In the genomic region with DNA sequence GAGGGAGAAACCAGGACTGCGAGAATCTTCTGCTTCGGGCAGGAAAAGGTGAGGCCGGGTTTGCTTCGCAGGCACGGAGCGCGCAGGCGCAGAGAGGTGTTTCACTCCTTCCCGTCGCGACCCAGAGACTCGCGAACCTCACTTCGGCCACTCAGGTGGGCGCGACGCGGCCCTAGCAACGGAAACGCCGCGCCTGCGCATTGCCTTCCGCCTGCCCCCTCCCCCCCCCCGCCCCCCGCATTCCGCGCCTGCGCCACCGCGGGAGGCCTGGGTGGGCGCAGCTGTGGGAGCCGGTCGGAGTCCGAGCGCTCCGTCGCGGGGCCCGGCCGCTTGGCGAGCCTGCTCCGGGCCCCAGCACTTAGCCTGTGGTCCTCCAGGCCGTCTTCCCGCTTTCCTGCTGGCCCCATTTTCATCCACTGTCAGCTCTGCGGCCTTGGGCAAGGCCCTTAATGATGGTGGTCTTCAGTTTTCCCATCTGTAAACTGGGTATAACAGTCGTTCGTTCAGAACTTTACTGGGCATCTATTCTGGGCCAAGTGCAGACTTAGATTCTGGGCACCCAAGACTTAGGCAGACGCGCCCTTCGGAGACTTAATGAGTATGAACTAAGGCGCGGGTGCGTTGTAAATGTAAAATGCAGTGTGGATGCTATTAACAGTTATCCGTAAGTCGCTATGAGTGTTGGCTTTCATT, we compare ENCODE assay signal across 8 cellular contexts.
DNase-seq lines count a peak whose midpoint lies in the region; ATAC-seq, FAIRE-seq and TF ChIP-seq lines count a peak whose summit lies in the region.

No MANE protein-coding gene starts in this region.

- TF ChIP-seq POLR2A in GM12891 (IDR thresholded peaks at IDR 0.05; ENCODE audit: low read depth, low read length), result no peak
- TF ChIP-seq POLR2A in endothelial cell of umbilical vein (IDR thresholded peaks at IDR 0.05; ENCODE audit: low read depth, low read length), result no peak

- no peak overlapping the region for H3K27ac Mint-ChIP-seq in activated CD8-positive, alpha-beta memory T cell treated with anti-CD3 and anti-CD28 coated beads, Interleukin-2, amount 10 ng/mL, durations not matched to agents 7 days and 5 days

- H3K9me1 ChIP-seq in endothelial cell of umbilical vein (replicated peaks; ENCODE audit: control insufficient read depth, extremely low read depth, insufficient read depth, low read length), result no peaks in the 10 kb centered on the region

- H3K4me2 ChIP-seq in endothelial cell of umbilical vein (ENCODE audit: insufficient read depth, low read length), result peak overlapping the region; percentile 85

- H3K36me3 ChIP-seq in endothelial cell of umbilical vein (ENCODE audit: control insufficient read depth in 2 of 2, extremely low read depth in 1 of 2, insufficient read depth in 2 of 2, low read length in 2 of 2) (no peaks in the 10 kb centered on the region), muscle layer of duodenum (ENCODE audit: control insufficient read depth in 1 of 2, insufficient read depth in 2 of 2, low read length in 2 of 2) (no peaks in the 10 kb centered on the region)

- H4K20me1 ChIP-seq in endothelial cell of umbilical vein (replicated peaks; ENCODE audit: control insufficient read depth, extremely low read depth, insufficient read depth, low read length), result no peaks in the 10 kb centered on the region

- peaks cover 22% of the 10 kb centered on the region for H3K4me1 ChIP-seq in endothelial cell of umbilical vein (ENCODE audit: control insufficient read depth, extremely low read depth, insufficient read depth, low read length)
- no peaks in the 10 kb centered on the region for H3K4me1 ChIP-seq in muscle layer of duodenum (ENCODE audit: control insufficient read depth in 1 of 2, insufficient read depth in 2 of 2, low read length in 2 of 2)

- peak overlapping the region; percentile 96 for H2AFZ ChIP-seq in endothelial cell of umbilical vein (ENCODE audit: low read depth, low read length)

- CTCF ChIA-PET in activated CD8-positive, alpha-beta memory T cell treated with anti-CD3 and anti-CD28 coated beads, Interleukin-2, amount 10 ng/mL, durations not matched to agents 7 days and 5 days (lab: Charles Lee), result interaction anchor here (1.3 kb wide), 1 partner anchor 63 kb away, joined by 4 read pairs; the partner anchor contains the start of gene ACKR3
- CTCF ChIA-PET in endothelial cell of umbilical vein (lab: Charles Lee), result interaction anchor here (0.6 kb wide), 1 partner anchor 70 kb away, joined by 4 read pairs; no protein-coding TSS in a partner anchor

- DNase-seq in GM12891 (ENCODE audit: insufficient read length, low spot score), result peak; percentile 43
- DNase-seq in activated CD8-positive, alpha-beta memory T cell treated with anti-CD3 and anti-CD28 coated beads, Interleukin-2, amount 10 ng/mL, durations not matched to agents 7 days and 5 days, result peak; percentile 68
- peak; percentile 66 for DNase-seq in endothelial cell of umbilical vein (ENCODE audit: low read depth, low spot score)
- peak; percentile 17 to 46 for DNase-seq in stimulated activated CD8-positive, alpha-beta memory T cell treated with anti-CD3 and anti-CD28 coated beads, Interleukin-7, amount 100 ng/mL, for 4 hours (ENCODE audit: low read depth in 2 of 2)
- no peak for DNase-seq in NOMO-1 treated with dmso at 0.1 percent for 144 hours (lab: John Stamatoyannopoulos, UW; ENCODE audit: unreplicated experiment)

- dilution Hi-C loops in endothelial cell of umbilical vein (cut with MboI; ENCODE audit: extremely low pct_ligation_motif_present, low sequenced_read_pairs), result no loop called here

- no peaks in the 10 kb centered on the region for H3K79me2 ChIP-seq in endothelial cell of umbilical vein (ENCODE audit: control insufficient read depth, insufficient read depth, low read length)

- H3K4me3 Mint-ChIP-seq in activated CD8-positive, alpha-beta memory T cell treated with anti-CD3 and anti-CD28 coated beads, Interleukin-2, amount 10 ng/mL, durations not matched to agents 7 days and 5 days, result peak overlapping the region; percentile 49

- no peak overlapping the region for H3K27ac ChIP-seq in endothelial cell of umbilical vein (ENCODE audit: insufficient read depth, low read depth, low read length)
- no peak overlapping the region for H3K27ac ChIP-seq in muscle layer of duodenum (ENCODE audit: low read length)

- BruUV-seq in endothelial cell of umbilical vein (replicated peaks; lab: Mats Ljungman, UMichigan), result TSS peak; percentile 58

- no peak for TF ChIP-seq CTCF in endothelial cell of umbilical vein (IDR thresholded peaks at IDR 0.05; ENCODE audit: extremely low read depth in 1 of 2, insufficient read depth in 1 of 2, low read depth in 1 of 2, low read length in 2 of 2)

- peaks cover 6% of the 10 kb centered on the region for H3K9me3 Mint-ChIP-seq in activated CD8-positive, alpha-beta memory T cell treated with anti-CD3 and anti-CD28 coated beads, Interleukin-2, amount 10 ng/mL, durations not matched to agents 7 days and 5 days (ENCODE audit: low read depth)

- no peaks in the 10 kb centered on the region for H3K36me3 Mint-ChIP-seq in activated CD8-positive, alpha-beta memory T cell treated with anti-CD3 and anti-CD28 coated beads, Interleukin-2, amount 10 ng/mL, durations not matched to agents 7 days and 5 days

- H3K9ac ChIP-seq in endothelial cell of umbilical vein (replicated peaks; ENCODE audit: extremely low read depth, insufficient read depth, low read length), result peak overlapping the region; percentile 61

- POLR2A ChIA-PET in endothelial cell of umbilical vein (lab: Charles Lee), result no interaction called here

- peaks cover 5% of the 10 kb centered on the region for H3K4me1 Mint-ChIP-seq in activated CD8-positive, alpha-beta memory T cell treated with anti-CD3 and anti-CD28 coated beads, Interleukin-2, amount 10 ng/mL, durations not matched to agents 7 days and 5 days

- intact Hi-C loops in endothelial cell of umbilical vein (cut with micrococcal nuclease), result loop anchor here (5.0 kb wide), 3 partner anchors 365 to 505 kb away; no protein-coding TSS in a partner anchor

- peak; percentile 85 for ATAC-seq in activated CD8-positive, alpha-beta memory T cell treated with anti-CD3 and anti-CD28 coated beads, Interleukin-2, amount 10 ng/mL, durations not matched to agents 7 days and 5 days
- no peak for ATAC-seq in HG03280 (IDR thresholded peaks at IDR 0.05; ENCODE audit: unreplicated experiment)
- no peak for ATAC-seq in HG02798 (IDR thresholded peaks at IDR 0.05; ENCODE audit: poor library complexity, unreplicated experiment)

- H3K4me3 ChIP-seq in endothelial cell of umbilical vein (replicated peaks in 1 of 3; ENCODE audit: insufficient read depth in 1 of 3, low read depth in 1 of 3, low read length in 3 of 3) (peak overlapping the region; percentile 40 to 75 (median 59)), muscle layer of duodenum (ENCODE audit: low read depth in 1 of 2, low read length in 2 of 2) (peak overlapping the region; percentile 51 to 55)

- H3K9me3 ChIP-seq in endothelial cell of umbilical vein (replicated peaks; ENCODE audit: control insufficient read depth, insufficient read depth, low read length), result no peaks in the 10 kb centered on the region
- H3K9me3 ChIP-seq in muscle layer of duodenum (ENCODE audit: control insufficient read depth in 1 of 2, low read length in 2 of 2), result no peaks in the 10 kb centered on the region

- H3K27me3 ChIP-seq in endothelial cell of umbilical vein (ENCODE audit: control insufficient read depth in 2 of 2, insufficient read depth in 2 of 2, low read length in 2 of 2) (peaks cover 4 to 9% of the 10 kb centered on the region in 2 experiments), muscle layer of duodenum (ENCODE audit: low read depth, low read length) (no peaks in the 10 kb centered on the region)

- FAIRE-seq in GM12891 (lab: Jason Lieb, UNC), result no peak
- FAIRE-seq in endothelial cell of umbilical vein (lab: Jason Lieb, UNC), result peak; percentile 84

- peaks cover 62% of the 10 kb centered on the region for H3K27me3 Mint-ChIP-seq in activated CD8-positive, alpha-beta memory T cell treated with anti-CD3 and anti-CD28 coated beads, Interleukin-2, amount 10 ng/mL, durations not matched to agents 7 days and 5 days

TF ChIP-seq in GM12891, 5 proteins besides CTCF, POLR2A, EP300 and RAD21:
- no peak for TF ChIP-seq POU2F2 (IDR thresholded peaks at IDR 0.05; ENCODE audit: low read depth, low read length)
- TF ChIP-seq SPI1 (IDR thresholded peaks at IDR 0.05; ENCODE audit: low read depth, low read length), result no peak
- TF ChIP-seq PAX5 (IDR thresholded peaks at IDR 0.05; ENCODE audit: insufficient read depth, low read length, severe bottlenecking), result no peak
- no peak for TF ChIP-seq POLR2AphosphoS5 (IDR thresholded peaks at IDR 0.05; ENCODE audit: low read depth, low read length)
TF ChIP-seq in GM12891: peak in this region for 0.

TF ChIP-seq in endothelial cell of umbilical vein, 7 proteins besides CTCF, POLR2A, EP300 and RAD21:
- TF ChIP-seq JUN (IDR thresholded peaks at IDR 0.05; ENCODE audit: borderline replicate concordance, insufficient read depth, insufficient read length, low read depth) (no peak), EZH2 (IDR thresholded peaks at IDR 0.05; ENCODE audit: borderline replicate concordance, low read depth, low read length, severe bottlenecking) (no peak), MYC (IDR thresholded peaks at IDR 0.05; ENCODE audit: low read depth, low read length) (no peak), POLR2AphosphoS5 (IDR thresholded peaks at IDR 0.05; ENCODE audit: insufficient read depth, low read depth, low read length) (no peak), FOS (IDR thresholded peaks at IDR 0.05; ENCODE audit: borderline replicate concordance, insufficient read depth, low read length) (no peak), GATA2 (IDR thresholded peaks at IDR 0.05; ENCODE audit: insufficient read depth, insufficient read length, low read depth, low read length) (no peak)
- TF ChIP-seq, protein P1, sequence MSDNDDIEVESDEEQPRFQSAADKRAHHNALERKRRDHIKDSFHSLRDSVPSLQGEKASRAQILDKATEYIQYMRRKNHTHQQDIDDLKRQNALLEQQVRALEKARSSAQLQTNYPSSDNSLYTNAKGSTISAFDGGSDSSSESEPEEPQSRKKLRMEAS (IDR thresholded peaks at IDR 0.05; ENCODE audit: insufficient read depth, insufficient read length), result no peak
TF ChIP-seq in endothelial cell of umbilical vein: peak in this region for 0.
